1 cellular context compared by ENCODE assay signal in the genomic region with DNA sequence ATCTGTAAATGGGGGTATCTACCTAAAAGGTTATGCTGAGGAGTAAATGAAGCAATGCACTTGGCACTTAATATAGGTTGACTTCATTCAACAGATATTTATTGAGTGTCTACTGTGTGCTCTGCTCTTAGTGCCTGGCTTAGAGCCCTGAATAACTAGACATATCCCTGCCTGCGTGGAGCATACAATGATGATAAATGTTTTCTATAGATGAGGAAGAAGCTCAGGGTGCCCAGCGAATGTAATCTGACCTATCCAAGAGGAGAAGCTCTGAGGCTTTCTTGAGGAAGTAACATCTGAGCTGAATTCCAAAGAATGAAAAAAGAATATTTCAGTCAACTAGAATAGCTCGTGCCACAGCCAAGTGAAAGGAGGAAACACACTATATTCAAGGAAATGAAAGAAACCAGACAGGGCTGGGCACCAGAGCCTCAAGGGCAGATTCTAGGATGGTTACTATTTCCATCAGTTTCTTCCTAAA.
TF ChIP-seq lines count a peak whose summit lies in the region.

No MANE protein-coding gene starts in this region.

TF ChIP-seq in HepG2, 621 proteins besides CTCF, POLR2A, EP300 and RAD21:
- peak; percentile 35 for TF ChIP-seq RBM22 (optimal IDR thresholded peaks at IDR 0.05; ENCODE audit: low read length)
- no peak for TF ChIP-seq ZNF607 (CRISPR knock-in tag; IDR thresholded peaks at IDR 0.05; ENCODE audit: borderline replicate concordance)
- TF ChIP-seq, protein P1, sequence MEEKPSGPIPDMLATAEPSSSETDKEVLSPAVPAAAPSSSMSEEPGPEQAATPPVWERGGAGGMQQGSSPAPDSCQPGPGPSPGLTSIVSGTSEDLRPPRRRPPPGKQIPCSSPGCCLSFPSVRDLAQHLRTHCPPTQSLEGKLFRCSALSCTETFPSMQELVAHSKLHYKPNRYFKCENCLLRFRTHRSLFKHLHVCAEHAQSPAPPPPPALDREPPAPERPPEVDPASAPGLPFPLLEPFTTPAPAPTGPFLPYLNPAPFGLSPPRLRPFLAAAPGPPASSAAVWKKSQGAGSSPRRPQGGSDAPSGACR (CRISPR knock-in tag; IDR thresholded peaks at IDR 0.05) = 0 out of 2 replicates have a peak, but pooled peaks have one; percentile 8
- TF ChIP-seq NR2C2 (CRISPR knock-in tag; IDR thresholded peaks at IDR 0.05; ENCODE audit: borderline replicate concordance) = 0 out of 2 replicates have a peak, but pooled peaks have one; percentile 3
